10 cellular contexts compared by ENCODE assay signal in genomic region chr11:76209671-76209955, GRCh38. TPM values are rescaled to one million over a fixed set of nuclear protein-coding genes. Genes with fewer than 3 reads are reported as not detected.
A peak's percentile ranks its signal among the peaks of the same experiment; 100 is the strongest.
DNase-seq lines count a peak whose midpoint lies in the region; ATAC-seq lines count a peak whose summit lies in the region.
"Had no signal": no experiment of that assay in that cellular context is flagged by ENCODE, and none has a peak within 500 bp of the region (broad histone marks: within the 10 kb centered on the region; RNA-seq: fewer than 3 reads in every experiment).

No MANE protein-coding gene starts in this region.

- H3K4me1 ChIP-seq in subcutaneous abdominal adipose tissue (ENCODE audit: control insufficient read depth in 5 of 5, insufficient read depth in 5 of 5, low read length in 5 of 5), result peaks cover 4 to 64% (median 55%) of the 10 kb centered on the region in 5 donors

- H3K9me3 ChIP-seq in subcutaneous abdominal adipose tissue (ENCODE audit: control insufficient read depth in 5 of 5, low read length in 5 of 5), result no peaks in the 10 kb centered on the region
- H3K9me3 ChIP-seq: SJSA1 had no signal

- H3K27me3 ChIP-seq in subcutaneous abdominal adipose tissue (ENCODE audit: control insufficient read depth in 5 of 5, insufficient read depth in 4 of 5, low read length in 5 of 5), result peaks cover 0 to 11% (median 4%) of the 10 kb centered on the region in 5 donors

- H3K36me3 ChIP-seq in subcutaneous abdominal adipose tissue (ENCODE audit: control insufficient read depth in 5 of 5, insufficient read depth in 5 of 5, low read length in 5 of 5), result peaks cover 0 to 4% (median 2%) of the 10 kb centered on the region in 5 donors
- H3K36me3 ChIP-seq: SJSA1 had no signal

- peaks cover 66% of the 10 kb centered on the region for H3K27me3 Mint-ChIP-seq in T-helper 2 cell treated with Interferon-gamma antibody and Interleukin-4, amounts not matched to agents 5 μg/mL and 100 μg/mL, for 36 hours (ENCODE audit: low read depth)
- peaks cover 72% of the 10 kb centered on the region for H3K27me3 Mint-ChIP-seq in activated naive CD8-positive, alpha-beta T cell treated with anti-CD3 and anti-CD28 coated beads for 36 hours

- no peak for DNase-seq in T-helper 2 cell treated with Interferon-gamma antibody and Interleukin-4, amounts not matched to agents 5 μg/mL and 100 μg/mL, for 36 hours (ENCODE audit: low spot score)
- no peak for DNase-seq in T-helper 2 cell
- no peak for DNase-seq in activated naive CD8-positive, alpha-beta T cell treated with anti-CD3 and anti-CD28 coated beads for 36 hours
- DNase-seq in left kidney (ENCODE audit: low read depth, low spot score), result peak; percentile 65
- no peak for DNase-seq in NCI-H2081 treated with DMSO at 0.1 percent for 48 hours (lab: John Stamatoyannopoulos, UW)
- DNase-seq in NOMO-1 (lab: John Stamatoyannopoulos, UW; ENCODE audit: unreplicated experiment in 2 of 2), result no peak

- H3K27ac Mint-ChIP-seq in T-helper 2 cell treated with Interferon-gamma antibody and Interleukin-4, amounts not matched to agents 5 μg/mL and 100 μg/mL, for 36 hours, result no peak overlapping the region
- no peak overlapping the region for H3K27ac Mint-ChIP-seq in activated naive CD8-positive, alpha-beta T cell treated with anti-CD3 and anti-CD28 coated beads for 36 hours

- peak overlapping the region in 4 of 5 donors; percentile 46 to 75 (median 67) for H3K9ac ChIP-seq in subcutaneous abdominal adipose tissue (ENCODE audit: low read length in 5 of 5)

- H3K4me3 Mint-ChIP-seq in T-helper 2 cell treated with Interferon-gamma antibody and Interleukin-4, amounts not matched to agents 5 μg/mL and 100 μg/mL, for 36 hours, result peak overlapping the region; percentile 21
- peak overlapping the region; percentile 51 for H3K4me3 Mint-ChIP-seq in activated naive CD8-positive, alpha-beta T cell treated with anti-CD3 and anti-CD28 coated beads for 36 hours

- no peaks in the 10 kb centered on the region for H3K9me3 Mint-ChIP-seq in T-helper 2 cell treated with Interferon-gamma antibody and Interleukin-4, amounts not matched to agents 5 μg/mL and 100 μg/mL, for 36 hours
- H3K9me3 Mint-ChIP-seq in activated naive CD8-positive, alpha-beta T cell treated with anti-CD3 and anti-CD28 coated beads for 36 hours, result no peaks in the 10 kb centered on the region

- peak overlapping the region; percentile 50 to 85 (median 80) for H3K4me3 ChIP-seq in subcutaneous abdominal adipose tissue (ENCODE audit: low read depth in 1 of 5, low read length in 5 of 5)

- H3K36me3 Mint-ChIP-seq in T-helper 2 cell treated with Interferon-gamma antibody and Interleukin-4, amounts not matched to agents 5 μg/mL and 100 μg/mL, for 36 hours (ENCODE audit: low read depth), result no peaks in the 10 kb centered on the region
- no peaks in the 10 kb centered on the region for H3K36me3 Mint-ChIP-seq in activated naive CD8-positive, alpha-beta T cell treated with anti-CD3 and anti-CD28 coated beads for 36 hours

- ATAC-seq in HG03432 (IDR thresholded peaks at IDR 0.05; ENCODE audit: unreplicated experiment), result no peak

- peak overlapping the region; percentile 30 for H3K27ac ChIP-seq in subcutaneous abdominal adipose tissue (ENCODE audit: low read depth, low read length)
- H3K27ac ChIP-seq: epithelial cell of prostate, SJSA1 had no signal

- peaks cover 7% of the 10 kb centered on the region for H3K4me1 Mint-ChIP-seq in T-helper 2 cell treated with Interferon-gamma antibody and Interleukin-4, amounts not matched to agents 5 μg/mL and 100 μg/mL, for 36 hours (ENCODE audit: low read depth)
- H3K4me1 Mint-ChIP-seq in activated naive CD8-positive, alpha-beta T cell treated with anti-CD3 and anti-CD28 coated beads for 36 hours, result peaks cover 18% of the 10 kb centered on the region

RNA-seq across cellular contexts. Expression of gene WNT11, which starts 3.3 kb away (rescaled TPM):
- total RNA-seq in activated naive CD8-positive, alpha-beta T cell treated with anti-CD3 and anti-CD28 coated beads for 36 hours, result not detected
- total RNA-seq: SJSA1 had no signal
